ENCODE assay signal across 31 cellular contexts in the genomic region with DNA sequence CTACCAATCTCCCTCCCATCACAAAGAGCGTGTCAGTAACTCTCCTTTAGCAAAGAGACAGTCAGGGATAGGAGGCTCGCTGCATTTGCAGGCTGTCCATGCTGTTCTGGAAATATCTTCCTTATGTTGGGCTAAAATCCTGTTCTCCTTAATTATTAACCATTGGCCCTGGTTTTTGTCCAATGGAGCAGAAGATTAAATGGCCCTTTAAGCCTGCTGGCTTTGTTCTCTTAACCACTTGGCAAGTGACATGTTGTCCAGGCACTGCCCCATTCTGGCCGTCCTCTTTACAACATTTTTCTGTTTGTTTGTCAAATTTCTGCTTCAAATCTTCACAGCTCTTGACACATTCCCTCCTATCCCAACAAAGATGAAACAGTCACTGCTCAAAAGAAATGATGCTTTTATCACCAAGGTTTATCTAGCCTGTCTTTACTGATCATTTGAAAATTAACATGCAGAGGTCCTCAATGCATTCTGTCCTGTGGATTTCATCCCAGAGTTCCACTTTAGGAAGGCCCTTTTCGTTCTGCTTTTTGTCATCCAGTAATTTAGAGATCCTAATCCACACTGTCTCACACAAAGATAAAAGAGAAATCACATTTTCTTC.
DNase-seq lines count a peak whose midpoint lies in the region; ATAC-seq, FAIRE-seq and TF ChIP-seq lines count a peak whose summit lies in the region.
"Had no signal": no experiment of that assay in that cellular context is flagged by ENCODE, and none has a peak within 500 bp of the region (broad histone marks: within the 10 kb centered on the region; RNA-seq: fewer than 3 reads in every experiment).

No MANE protein-coding gene starts in this region.

- DNase-seq in HepG2 (ENCODE audit: low spot score) = no peak
- no peak for DNase-seq in hepatocyte (ENCODE audit: low spot score)
- no peak for DNase-seq in pancreas
- no peak for DNase-seq in NCI-H446 treated with DMSO at 0.1 percent for 48 hours (lab: John Stamatoyannopoulos, UW)
- DNase-seq in SW 1271 (lab: John Stamatoyannopoulos, UW) = no peak
- no peak for DNase-seq in HTR-8/SVneo (ENCODE audit: insufficient read length, low spot score)
- DNase-seq in HCEC 1CT = no peak
- DNase-seq: activated CD4-positive, alpha-beta T cell treated with anti-CD3 and anti-CD28 coated beads for 48 hours; activated naive CD4-positive, alpha-beta T cell treated with anti-CD3 and anti-CD28 coated beads, Interleukin-2, amount 50 U/mL, for 16 hours; activated T-cell treated with anti-CD3 and anti-CD28 coated beads for 4 hours; AML-193; amniotic stem cell; CD4-positive, alpha-beta memory T cell; colonic mucosa; effector CD4-positive, alpha-beta T cell; immature natural killer cell; Kasumi-1; left ventricle myocardium inferior; naive B cell; NCI-H1436; NCI-H2081 treated with DMSO at 0.1 percent for 48 hours; NCI-H774; small intestine; stimulated activated naive CD4-positive, alpha-beta T cell; T-cell had no signal

- no peak overlapping the region for H2AFZ ChIP-seq in HepG2 (ENCODE audit: low read length)
- no peak overlapping the region for H2AFZ ChIP-seq in hepatocyte

- 54% methylated on average over 4 of the region's 4 CpGs for WGBS in liver
- 2% methylated on average over 4 of the region's 4 CpGs for WGBS in HepG2 (ENCODE audit: low lambda C conversion rate)
- 46% methylated on average over 4 of the region's 4 CpGs for WGBS in hepatocyte (ENCODE audit: low lambda C conversion rate, missing lambda C conversion rate)
- WGBS in pancreas, 2 donors = 39 to 47% methylated on average over 4 of the region's 4 CpGs

- intact Hi-C loops in HepG2 (cut with micrococcal nuclease; ENCODE audit: unreplicated experiment) = no loop called here
- intact Hi-C loops in pancreas (cut with DNase I) = no loop called here

- POLR2A ChIA-PET in HepG2 (lab: Yijun Ruan, JAX) = no interaction called here

- H3K4me1 ChIP-seq in liver (ENCODE audit: control insufficient read depth in 4 of 4, insufficient read depth in 4 of 4, low read length in 3 of 4) (peaks cover 0 to 5% (median 2%) of the 10 kb centered on the region in 4 donors), HepG2 (ENCODE audit: insufficient read depth, low read length) (no peaks in the 10 kb centered on the region), hepatocyte (ENCODE audit: insufficient read depth) (peaks cover 8% of the 10 kb centered on the region), pancreas (peaks cover 0 to 5% (median 0%) of the 10 kb centered on the region in 3 donors)
- H3K4me1 ChIP-seq: A549, breast epithelium, colonic mucosa had no signal

- H3K9me3 ChIP-seq in liver (ENCODE audit: control insufficient read depth in 4 of 4, low read length in 3 of 4) (no peaks in the 10 kb centered on the region), HepG2 (ENCODE audit: low read length) (no peaks in the 10 kb centered on the region), hepatocyte (ENCODE audit: low read depth) (no peaks in the 10 kb centered on the region), pancreas (no peaks in the 10 kb centered on the region)
- H3K9me3 ChIP-seq: A549, breast epithelium, colonic mucosa, left ventricle myocardium inferior, suprapubic skin had no signal

- H3K4me2 ChIP-seq in HepG2 (ENCODE audit: low read depth, low read length) (no peak overlapping the region), hepatocyte (no peak overlapping the region)
- H3K4me2 ChIP-seq: A549 had no signal

- H3K9me2 ChIP-seq in hepatocyte (replicated peaks; ENCODE audit: insufficient read depth) = no peaks in the 10 kb centered on the region

- in situ Hi-C loops in HepG2 (cut with HindIII; ENCODE audit: extremely low pct_ligation_motif_present, low pct_unique_long_range_greater_than_20kb) = no loop called here

- H3K36me3 ChIP-seq in liver (ENCODE audit: control insufficient read depth in 4 of 4, insufficient read depth in 3 of 4, low read depth in 1 of 4, low read length in 3 of 4) = peaks cover 0 to 3% (median 0%) of the 10 kb centered on the region in 4 donors
- H3K36me3 ChIP-seq in HepG2 (replicated peaks in 1 of 2; ENCODE audit: control insufficient read depth in 1 of 2, insufficient read depth in 2 of 2, low read length in 2 of 2) = no peaks in the 10 kb centered on the region
- no peaks in the 10 kb centered on the region for H3K36me3 ChIP-seq in hepatocyte (replicated peaks; ENCODE audit: insufficient read depth, low read depth)
- H3K36me3 ChIP-seq in pancreas = no peaks in the 10 kb centered on the region
- H3K36me3 ChIP-seq: breast epithelium, colonic mucosa, left ventricle myocardium inferior, suprapubic skin had no signal

- no peak for TF ChIP-seq CTCF in liver (IDR thresholded peaks at IDR 0.05; ENCODE audit: low read depth, low read length, missing input control)
- TF ChIP-seq CTCF in HepG2 (CRISPR knock-in tag; IDR thresholded peaks at IDR 0.05) = no peak
- TF ChIP-seq CTCF in hepatocyte (IDR thresholded peaks at IDR 0.05; ENCODE audit: poor library complexity) = no peak
- TF ChIP-seq CTCF in pancreas (IDR thresholded peaks at IDR 0.05) = no peak

- no TSS peak for BruUV-seq in HepG2 (replicated peaks; lab: Mats Ljungman, UMichigan)

- no peak overlapping the region for H3K27ac ChIP-seq in liver (ENCODE audit: low read depth in 1 of 2, low read length in 2 of 2)
- H3K27ac ChIP-seq in HepG2 (ENCODE audit: extremely low read length, insufficient read depth, low read length) = no peak overlapping the region
- H3K27ac ChIP-seq in hepatocyte = peak overlapping the region; percentile 68
- no peak overlapping the region for H3K27ac ChIP-seq in pancreas
- H3K27ac ChIP-seq: A549, breast epithelium, colonic mucosa, left ventricle myocardium inferior, suprapubic skin had no signal

- TF ChIP-seq EP300 in HepG2 (IDR thresholded peaks at IDR 0.05; ENCODE audit: low read depth in 2 of 2, low read length in 2 of 2) = no peak
- no peak for TF ChIP-seq EP300 in HepG2 (CRISPR knock-in tag; IDR thresholded peaks at IDR 0.05; ENCODE audit: borderline replicate concordance)

- TF ChIP-seq POLR2A in HepG2 (IDR thresholded peaks at IDR 0.05; ENCODE audit: insufficient read depth in 1 of 2, low read depth in 2 of 2, low read length in 2 of 2) = no peak

- H3K9ac ChIP-seq in liver (ENCODE audit: low read depth in 1 of 2, low read length in 2 of 2) = no peak overlapping the region
- no peak overlapping the region for H3K9ac ChIP-seq in HepG2 (ENCODE audit: insufficient read depth, low read depth, low read length)

- no peak for ATAC-seq in HepG2
- ATAC-seq in pancreas = peak; percentile 46 to 86 (median 78)
- ATAC-seq: A549, GM12878, HCT116, T-cell had no signal

- H3K79me2 ChIP-seq in HepG2 (ENCODE audit: insufficient read depth, low read length) (no peaks in the 10 kb centered on the region), hepatocyte (no peaks in the 10 kb centered on the region)

- H3K4me3 ChIP-seq in liver (ENCODE audit: low read depth in 1 of 3, low read length in 3 of 3) (no peak overlapping the region), HepG2 (replicated peaks in 1 of 3; ENCODE audit: insufficient read depth in 1 of 3, low read depth in 2 of 3, low read length in 3 of 3) (no peak overlapping the region), hepatocyte (no peak overlapping the region), pancreas (no peak overlapping the region)
- H3K4me3 ChIP-seq: A549, breast epithelium, colonic mucosa, GM12878, left ventricle myocardium inferior, suprapubic skin had no signal

- H4K20me1 ChIP-seq in HepG2 (ENCODE audit: insufficient read depth, low read length) (no peaks in the 10 kb centered on the region), hepatocyte (ENCODE audit: insufficient read depth, poor library complexity, severe bottlenecking) (no peaks in the 10 kb centered on the region)

- CTCF ChIA-PET in HepG2 (lab: Yijun Ruan, JAX; ENCODE audit: low intra/inter-chr PET ratio, low total read pairs) = no interaction called here

- no peaks in the 10 kb centered on the region for H3K27me3 ChIP-seq in liver (ENCODE audit: control insufficient read depth in 4 of 4, insufficient read depth in 4 of 4, low read length in 3 of 4)
- peaks cover 0 to 15% of the 10 kb centered on the region in 2 experiments; a peak in 1 of 5 replicates for H3K27me3 ChIP-seq in HepG2 (ENCODE audit: control insufficient read depth in 1 of 2, insufficient read depth in 2 of 2, low read length in 2 of 2)
- H3K27me3 ChIP-seq in hepatocyte = no peaks in the 10 kb centered on the region
- no peaks in the 10 kb centered on the region for H3K27me3 ChIP-seq in pancreas
- H3K27me3 ChIP-seq: breast epithelium, colonic mucosa, suprapubic skin had no signal

- FAIRE-seq in HepG2 (lab: Jason Lieb, UNC) (no peak), pancreas (lab: Jason Lieb, UNC) (no peak), HTR-8/SVneo (lab: Jason Lieb, UNC) (no peak)
- FAIRE-seq: A549, GM12878, small intestine had no signal

- TF ChIP-seq RAD21 in liver (IDR thresholded peaks at IDR 0.05) = no peak
- TF ChIP-seq RAD21 in HepG2 (CRISPR knock-in tag; IDR thresholded peaks at IDR 0.05) = no peak

TF ChIP-seq in liver, 16 proteins besides CTCF, POLR2A, EP300 and RAD21:
- TF ChIP-seq HNF4A (conservative IDR thresholded peaks at IDR 0.05) = no peak
- TF ChIP-seq, protein P1, sequence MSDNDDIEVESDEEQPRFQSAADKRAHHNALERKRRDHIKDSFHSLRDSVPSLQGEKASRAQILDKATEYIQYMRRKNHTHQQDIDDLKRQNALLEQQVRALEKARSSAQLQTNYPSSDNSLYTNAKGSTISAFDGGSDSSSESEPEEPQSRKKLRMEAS (IDR thresholded peaks at IDR 0.05) = no peak
- no peak for TF ChIP-seq JUND (IDR thresholded peaks at IDR 0.05)
- no peak for TF ChIP-seq RXRA (IDR thresholded peaks at IDR 0.05)
- no peak for TF ChIP-seq SP1 (IDR thresholded peaks at IDR 0.05)
- peak; percentile 22 for TF ChIP-seq YY1 (IDR thresholded peaks at IDR 0.05)
- TF ChIP-seq TAF1 (conservative IDR thresholded peaks at IDR 0.05) = no peak

TF ChIP-seq in HepG2, 621 proteins besides CTCF, POLR2A, EP300 and RAD21 (continues in another document):
- TF ChIP-seq THAP11 (CRISPR knock-in tag; IDR thresholded peaks at IDR 0.05) (no peak), GFI1 (CRISPR knock-in tag; IDR thresholded peaks at IDR 0.05; ENCODE audit: borderline replicate concordance) (no peak)
- TF ChIP-seq, protein P2, sequence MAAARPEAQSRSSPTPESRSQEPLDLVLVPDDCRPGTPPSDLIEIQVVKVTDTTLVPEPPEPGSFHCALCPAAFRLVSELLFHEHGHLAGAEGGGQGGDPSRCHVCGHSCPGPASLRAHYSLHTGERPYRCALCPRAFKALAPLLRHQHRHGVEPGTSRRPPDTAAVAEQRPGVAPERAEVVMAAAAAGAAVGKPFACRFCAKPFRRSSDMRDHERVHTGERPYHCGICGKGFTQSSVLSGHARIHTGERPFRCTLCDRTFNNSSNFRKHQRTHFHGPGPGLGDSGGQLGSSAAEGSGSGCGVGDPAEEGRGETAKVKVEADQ (CRISPR knock-in tag; IDR thresholded peaks at IDR 0.05; ENCODE audit: borderline replicate concordance) = no peak
